In genomic region chr18:59359576-59359952, GRCh38 we compare ENCODE assay signal across 9 cellular contexts. TPM values are rescaled to one million over a fixed set of nuclear protein-coding genes. Genes with fewer than 3 reads are reported as not detected.
DNase-seq lines count a peak whose midpoint lies in the region; ATAC-seq and TF ChIP-seq lines count a peak whose summit lies in the region.
"Had no signal": no experiment of that assay in that cellular context is flagged by ENCODE, and none has a peak within 500 bp of the region (broad histone marks: within the 10 kb centered on the region; RNA-seq: fewer than 3 reads in every experiment).

No MANE protein-coding gene starts in this region.

- intact Hi-C loops in mammary epithelial cell (cut with micrococcal nuclease), result no loop called here

- H4K20me1 ChIP-seq in mammary epithelial cell (ENCODE audit: insufficient read depth, low read length), result no peaks in the 10 kb centered on the region

- peaks cover 20% of the 10 kb centered on the region for H3K4me1 Mint-ChIP-seq in mesothelial cell of epicardium

- peaks cover 2% of the 10 kb centered on the region for H3K36me3 ChIP-seq in BJ (ENCODE audit: control insufficient read depth, insufficient read depth, low read length)
- H3K36me3 ChIP-seq in mammary epithelial cell (ENCODE audit: insufficient read depth, low read length), result peaks cover 7% of the 10 kb centered on the region

- DNase-seq in BJ (ENCODE audit: low read depth) (no peak), mammary epithelial cell (no peak), mesothelial cell of epicardium (ENCODE audit: low spot score in 2 of 2, unreplicated experiment in 2 of 2) (peak in 1 of 2 experiments; percentile 40), dermis blood vessel endothelial cell (no peak), NOMO-1 treated with DMSO at 0.1 percent for 48 hours (lab: John Stamatoyannopoulos, UW; ENCODE audit: unreplicated experiment) (no peak)
- no peak for DNase-seq in stimulated activated naive CD4-positive, alpha-beta T cell treated with Interleukin-2 at 50 U/mL for 16 hours (lab: John Stamatoyannopoulos, UW)

- peaks cover 5% of the 10 kb centered on the region for H3K36me3 Mint-ChIP-seq in mesothelial cell of epicardium

- 6% methylated on average over 4 of the region's 4 CpGs for WGBS in mammary epithelial cell (ENCODE audit: low coverage, missing lambda C conversion rate)

- no peak overlapping the region for H3K27ac Mint-ChIP-seq in mesothelial cell of epicardium

- peak overlapping the region; percentile 69 for H3K4me3 ChIP-seq in BJ (ENCODE audit: low read depth, low read length)
- H3K4me3 ChIP-seq in mammary epithelial cell (replicated peaks in 1 of 3; ENCODE audit: insufficient read depth in 1 of 3, low read depth in 2 of 3, low read length in 3 of 3), result peak overlapping the region; percentile 63 to 95 (median 81)

- no peaks in the 10 kb centered on the region for H3K9me3 ChIP-seq in mammary epithelial cell (replicated peaks; ENCODE audit: insufficient read depth, low read length)

- peak overlapping the region; percentile 97 for H3K4me3 Mint-ChIP-seq in mesothelial cell of epicardium

- POLR2A ChIA-PET in BJ (lab: Charles Lee), result interaction anchor here (0.6 kb wide), 1 partner anchor 463 kb away, joined by 3 read pairs; no protein-coding TSS in a partner anchor

- peak overlapping the region; percentile 77 for H3K4me2 ChIP-seq in mammary epithelial cell (ENCODE audit: insufficient read depth, low read depth, low read length)

- in situ Hi-C loops in mammary epithelial cell (cut with MboI; ENCODE audit: low sequenced_read_pairs in 2 of 2), result no loop called here

- no peaks in the 10 kb centered on the region; the same call in 1 of the 2 replicates for H3K27me3 ChIP-seq in BJ (ENCODE audit: control insufficient read depth, insufficient read depth, low read length)
- no peaks in the 10 kb centered on the region for H3K27me3 ChIP-seq in mammary epithelial cell (ENCODE audit: insufficient read depth, low read length)

- H2AFZ ChIP-seq in mammary epithelial cell (ENCODE audit: low read depth, low read length), result peak overlapping the region; percentile 94

- peaks cover 43% of the 10 kb centered on the region for H3K79me2 ChIP-seq in mammary epithelial cell (ENCODE audit: insufficient read depth, low read length)

- TF ChIP-seq CTCF in BJ (IDR thresholded peaks at IDR 0.05; ENCODE audit: insufficient read depth, low read depth, low read length) (no peak), mammary epithelial cell (conservative IDR thresholded peaks at IDR 0.05 in 1 of 2, IDR thresholded peaks at IDR 0.05 in 1 of 2; ENCODE audit: extremely low read depth in 1 of 2, insufficient read depth in 1 of 2, low read depth in 1 of 2, low read length in 2 of 2) (no peak), mesothelial cell of epicardium (IDR thresholded peaks at IDR 0.05; ENCODE audit: unreplicated experiment) (no peak)

- ATAC-seq in GM21367 (IDR thresholded peaks at IDR 0.05; ENCODE audit: unreplicated experiment) (peak; percentile 6), HG03571 (IDR thresholded peaks at IDR 0.05; ENCODE audit: unreplicated experiment) (peak; percentile 13)

- peak overlapping the region; percentile 52 for H3K9ac ChIP-seq in mammary epithelial cell (ENCODE audit: insufficient read depth, low read length)

- H3K9me3 Mint-ChIP-seq in mesothelial cell of epicardium, result no peaks in the 10 kb centered on the region

- H3K27ac ChIP-seq in mammary epithelial cell (ENCODE audit: insufficient read depth, low read depth, low read length), result no peak overlapping the region

- H3K27me3 Mint-ChIP-seq in mesothelial cell of epicardium (ENCODE audit: low read depth), result peaks cover 12% of the 10 kb centered on the region

- H3K4me1 ChIP-seq in mammary epithelial cell (ENCODE audit: insufficient read depth, low read length), result peaks cover 11% of the 10 kb centered on the region

- CTCF ChIA-PET in BJ (lab: Yijun Ruan, JAX) (interaction anchor here (1.0 to 1.6 kb wide), 4 partner anchors 17 to 111 kb away, joined by 3 to 9 read pairs (median 6); no protein-coding TSS in a partner anchor), mammary epithelial cell (lab: Charles Lee; ENCODE audit: low non-redundant PET) (interaction anchor here (0.6 kb wide), 1 partner anchor 115 kb away, joined by 3 read pairs; no protein-coding TSS in a partner anchor)

- BruUV-seq in mammary epithelial cell (replicated peaks; lab: Mats Ljungman, UMichigan), result no TSS peak

- dilution Hi-C loops in mammary epithelial cell (cut with HindIII; ENCODE audit: low sequenced_read_pairs), result no loop called here

RNA-seq across cellular contexts. Expression of gene LMAN1, which starts 0.5 kb away (rescaled TPM):
- polyA plus RNA-seq in BJ (2011; rRNA removed), result 65.3 and 117 TPM in 2 replicates
- polyA minus RNA-seq in BJ (2011; rRNA and poly(A)+ RNA removed), result 52.5 and 55.4 TPM in 2 replicates
- 100 to 1,000 TPM in 1 of 2 donors, 10 to 100 TPM in 1; 84.9 to 115 TPM for total RNA-seq in mammary epithelial cell
- polyA plus RNA-seq in mammary epithelial cell, result 32.6 TPM
- polyA minus RNA-seq in mammary epithelial cell, result 87.9 TPM
- 109 to 116 TPM (median 110 TPM) in 3 replicates for total RNA-seq in mesothelial cell of epicardium
- 132 and 143 TPM in 2 replicates for total RNA-seq in dermis blood vessel endothelial cell

RNA-seq across cellular contexts. Expression of gene CPLX4, which starts 41.1 kb away (rescaled TPM):
- polyA plus RNA-seq in BJ (2011; rRNA removed) (not detected in 2 replicates), mammary epithelial cell (not detected)
- not detected in 2 replicates for polyA minus RNA-seq in BJ (2011; rRNA and poly(A)+ RNA removed)
- total RNA-seq in mammary epithelial cell (not detected), mesothelial cell of epicardium (not detected in 3 replicates), dermis blood vessel endothelial cell (not detected in 2 replicates)
- polyA minus RNA-seq in mammary epithelial cell, result not detected
- total RNA-seq: pulmonary artery endothelial cell had no signal
